1 cellular context compared by ENCODE assay signal in the genomic region with DNA sequence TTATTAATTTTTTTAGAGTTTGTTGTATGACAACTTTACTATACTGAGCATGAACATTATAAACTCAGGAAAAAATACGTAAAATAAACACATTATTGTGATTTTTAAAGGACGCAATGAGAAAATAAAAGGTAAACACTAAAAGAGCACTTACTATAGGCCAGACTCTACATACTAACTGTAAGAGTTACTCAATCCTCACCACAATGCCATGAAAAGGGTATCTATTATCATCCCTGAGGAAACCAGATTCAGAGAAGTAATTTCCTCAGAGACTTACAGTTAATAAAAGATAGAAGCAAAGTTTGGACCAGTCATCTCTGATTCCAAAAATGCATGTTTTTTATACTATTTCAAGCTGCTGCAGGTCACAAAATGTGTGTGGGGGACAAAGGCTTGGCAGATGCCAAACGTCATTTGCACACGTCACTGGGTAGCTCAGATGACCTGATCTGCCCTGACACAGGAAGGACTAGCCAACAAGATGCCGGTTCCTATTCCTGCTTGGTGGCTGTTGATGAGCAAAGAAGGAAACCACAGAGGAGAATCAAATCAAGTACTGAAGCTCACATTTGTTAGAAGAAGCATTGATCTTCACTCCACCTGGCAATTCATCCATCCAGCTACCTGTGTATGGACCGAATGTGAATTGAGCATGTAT.
TF ChIP-seq lines count a peak whose summit lies in the region.

No MANE protein-coding gene starts in this region.

TF ChIP-seq in WTC11, 78 proteins besides CTCF, POLR2A, EP300 and RAD21 (continued from another document):
- no peak for TF ChIP-seq PRRX2 (CRISPR knock-in tag; IDR thresholded peaks at IDR 0.05)
- TF ChIP-seq, protein P1, sequence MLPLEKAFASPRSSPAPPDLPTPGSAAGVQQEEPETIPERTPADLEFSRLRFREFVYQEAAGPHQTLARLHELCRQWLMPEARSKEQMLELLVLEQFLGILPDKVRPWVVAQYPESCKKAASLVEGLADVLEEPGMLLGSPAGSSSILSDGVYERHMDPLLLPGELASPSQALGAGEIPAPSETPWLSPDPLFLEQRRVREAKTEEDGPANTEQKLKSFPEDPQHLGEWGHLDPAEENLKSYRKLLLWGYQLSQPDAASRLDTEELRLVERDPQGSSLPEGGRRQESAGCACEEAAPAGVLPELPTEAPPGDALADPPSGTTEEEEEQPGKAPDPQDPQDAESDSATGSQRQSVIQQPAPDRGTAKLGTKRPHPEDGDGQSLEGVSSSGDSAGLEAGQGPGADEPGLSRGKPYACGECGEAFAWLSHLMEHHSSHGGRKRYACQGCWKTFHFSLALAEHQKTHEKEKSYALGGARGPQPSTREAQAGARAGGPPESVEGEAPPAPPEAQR (CRISPR knock-in tag; IDR thresholded peaks at IDR 0.05), result no peak
- no peak for TF ChIP-seq ZNF317 (CRISPR knock-in tag; IDR thresholded peaks at IDR 0.05; ENCODE audit: borderline replicate concordance, low read depth)
- TF ChIP-seq, protein P2, sequence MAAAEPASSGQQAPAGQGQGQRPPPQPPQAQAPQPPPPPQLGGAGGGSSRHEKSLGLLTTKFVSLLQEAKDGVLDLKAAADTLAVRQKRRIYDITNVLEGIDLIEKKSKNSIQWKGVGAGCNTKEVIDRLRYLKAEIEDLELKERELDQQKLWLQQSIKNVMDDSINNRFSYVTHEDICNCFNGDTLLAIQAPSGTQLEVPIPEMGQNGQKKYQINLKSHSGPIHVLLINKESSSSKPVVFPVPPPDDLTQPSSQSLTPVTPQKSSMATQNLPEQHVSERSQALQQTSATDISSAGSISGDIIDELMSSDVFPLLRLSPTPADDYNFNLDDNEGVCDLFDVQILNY (CRISPR knock-in tag; IDR thresholded peaks at IDR 0.05), result no peak
